Comparison of ENCODE assay signal across 19 cellular contexts in the genomic region with DNA sequence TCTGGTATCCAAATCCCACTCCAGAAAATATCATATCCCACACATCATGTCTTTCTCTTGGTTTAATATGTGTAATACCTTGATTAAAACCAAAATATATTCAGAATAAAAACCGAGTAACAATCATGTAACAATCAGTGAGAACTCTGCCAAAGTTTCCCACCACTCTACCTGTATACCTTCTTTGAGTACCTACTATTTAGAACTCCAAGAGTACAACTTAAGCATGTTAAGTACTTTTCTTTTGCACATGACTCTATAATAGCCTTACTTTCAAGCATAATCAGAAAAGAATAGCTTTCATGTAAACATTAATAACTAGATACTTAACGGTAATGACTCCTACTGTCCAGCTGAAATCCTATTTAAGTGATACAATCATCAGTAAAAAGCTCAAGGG.
DNase-seq lines count a peak whose midpoint lies in the region; ATAC-seq and TF ChIP-seq lines count a peak whose summit lies in the region.
"Had no signal": no experiment of that assay in that cellular context is flagged by ENCODE, and none has a peak within 500 bp of the region (broad histone marks: within the 10 kb centered on the region; RNA-seq: fewer than 3 reads in every experiment).

No MANE protein-coding gene starts in this region.

- peaks cover 48% of the 10 kb centered on the region for H3K4me1 ChIP-seq in muscle layer of colon (ENCODE audit: insufficient read depth, low read length)

- peak overlapping the region; percentile 2 for H3K27ac Mint-ChIP-seq in activated naive CD8-positive, alpha-beta T cell
- no peak overlapping the region for H3K27ac Mint-ChIP-seq in activated naive CD8-positive, alpha-beta T cell treated with anti-CD3 and anti-CD28 coated beads, Interleukin-2, amount 50 U/mL, for 24 hours
- peak overlapping the region; percentile 2 for H3K27ac Mint-ChIP-seq in type B pancreatic cell
- H3K27ac Mint-ChIP-seq: activated CD4-positive, alpha-beta T cell treated with anti-CD3 and anti-CD28 coated beads, Interleukin-2, amount 10 ng/mL, durations not matched to agents 7 days and 5 days; IgD-negative memory B cell had no signal

- no peaks in the 10 kb centered on the region for H3K27me3 Mint-ChIP-seq in activated naive CD8-positive, alpha-beta T cell
- no peaks in the 10 kb centered on the region for H3K27me3 Mint-ChIP-seq in activated naive CD8-positive, alpha-beta T cell treated with anti-CD3 and anti-CD28 coated beads, Interleukin-2, amount 50 U/mL, for 24 hours
- H3K27me3 Mint-ChIP-seq in type B pancreatic cell, result no peaks in the 10 kb centered on the region
- H3K27me3 Mint-ChIP-seq: activated CD4-positive, alpha-beta T cell treated with anti-CD3 and anti-CD28 coated beads, Interleukin-2, amount 10 ng/mL, durations not matched to agents 7 days and 5 days; IgD-negative memory B cell had no signal

- DNase-seq in activated naive CD8-positive, alpha-beta T cell treated with anti-CD3 and anti-CD28 coated beads, Interleukin-2, amount 50 U/mL, for 24 hours, result no peak
- DNase-seq in coronary artery (ENCODE audit: low spot score), result no peak
- DNase-seq in type B pancreatic cell (ENCODE audit: extremely low spot score, unreplicated experiment), result no peak
- no peak for DNase-seq in NCI-H510A (lab: John Stamatoyannopoulos, UW)
- no peak for DNase-seq in RWPE1 (ENCODE audit: low spot score)
- DNase-seq in GM03348 (ENCODE audit: low spot score), result no peak
- DNase-seq: activated CD4-positive, alpha-beta T cell treated with anti-CD3 and anti-CD28 coated beads, Interleukin-2, amount 10 ng/mL, durations not matched to agents 7 days and 5 days; activated effector memory CD4-positive, alpha-beta T cell treated with anti-CD3 and anti-CD28 coated beads, Interleukin-2, amount 50 U/mL, for 16 hours; foreskin keratinocyte; NCI-H1436; NCI-H2171 treated with DMSO at 0.1 percent for 48 hours; NCI-H69; SIG-M5; spleen had no signal

- no peaks in the 10 kb centered on the region for H3K36me3 ChIP-seq in muscle layer of colon (ENCODE audit: insufficient read depth, low read length)
- H3K36me3 ChIP-seq: adrenal gland, spleen had no signal

- no peaks in the 10 kb centered on the region for H3K27me3 ChIP-seq in muscle layer of colon (ENCODE audit: control insufficient read depth in 1 of 2, insufficient read depth in 2 of 2, low read length in 2 of 2)
- H3K27me3 ChIP-seq: adrenal gland; BLaER1 treated with 17β-estradiol and CSF1 and Interleukin-3, amounts not matched to agents 10 nM and 100 nM; foreskin keratinocyte; spleen had no signal

- ATAC-seq in activated naive CD8-positive, alpha-beta T cell treated with anti-CD3 and anti-CD28 coated beads, Interleukin-2, amount 50 U/mL, for 24 hours, result no peak

- H3K9ac ChIP-seq in muscle layer of colon (ENCODE audit: low read length), result no peak overlapping the region
- H3K9ac ChIP-seq: BLaER1 treated with 17β-estradiol and CSF1 and Interleukin-3, amounts not matched to agents 10 nM and 100 nM had no signal

- CTCF ChIA-PET in RWPE1 (lab: Yijun Ruan, JAX), result no interaction called here

- H3K27ac ChIP-seq in coronary artery (peak overlapping the region; percentile 14 to 60), muscle layer of colon (ENCODE audit: low read depth, low read length) (peak overlapping the region; percentile 12), RWPE1 (no peak overlapping the region)
- H3K27ac ChIP-seq: BLaER1 treated with 17β-estradiol and CSF1 and Interleukin-3, amounts not matched to agents 10 nM and 100 nM; foreskin keratinocyte had no signal

- H3K4me3 Mint-ChIP-seq in activated naive CD8-positive, alpha-beta T cell, result no peak overlapping the region
- H3K4me3 Mint-ChIP-seq in activated naive CD8-positive, alpha-beta T cell treated with anti-CD3 and anti-CD28 coated beads, Interleukin-2, amount 50 U/mL, for 24 hours, result no peak overlapping the region
- no peak overlapping the region for H3K4me3 Mint-ChIP-seq in type B pancreatic cell
- H3K4me3 Mint-ChIP-seq: activated CD4-positive, alpha-beta T cell treated with anti-CD3 and anti-CD28 coated beads, Interleukin-2, amount 10 ng/mL, durations not matched to agents 7 days and 5 days; IgD-negative memory B cell had no signal

- peaks cover 70% of the 10 kb centered on the region for H3K4me1 Mint-ChIP-seq in activated naive CD8-positive, alpha-beta T cell (ENCODE audit: low read depth)
- peaks cover 66% of the 10 kb centered on the region for H3K4me1 Mint-ChIP-seq in activated naive CD8-positive, alpha-beta T cell treated with anti-CD3 and anti-CD28 coated beads, Interleukin-2, amount 50 U/mL, for 24 hours
- peaks cover 20% of the 10 kb centered on the region for H3K4me1 Mint-ChIP-seq in type B pancreatic cell (ENCODE audit: unreplicated experiment)

- H3K4me3 ChIP-seq in coronary artery, result no peak overlapping the region
- H3K4me3 ChIP-seq in muscle layer of colon (ENCODE audit: low read depth in 1 of 2, low read length in 2 of 2), result no peak overlapping the region
- H3K4me3 ChIP-seq: adrenal gland; BLaER1 treated with 17β-estradiol and CSF1 and Interleukin-3, amounts not matched to agents 10 nM and 100 nM; spleen had no signal

- POLR2A ChIA-PET in RWPE1 (lab: Yijun Ruan, JAX; ENCODE audit: low non-redundant PET), result no interaction called here

- H3K36me3 Mint-ChIP-seq in activated naive CD8-positive, alpha-beta T cell, result peaks cover 8% of the 10 kb centered on the region
- H3K36me3 Mint-ChIP-seq in activated naive CD8-positive, alpha-beta T cell treated with anti-CD3 and anti-CD28 coated beads, Interleukin-2, amount 50 U/mL, for 24 hours (ENCODE audit: low read depth), result no peaks in the 10 kb centered on the region
- no peaks in the 10 kb centered on the region for H3K36me3 Mint-ChIP-seq in type B pancreatic cell
- H3K36me3 Mint-ChIP-seq: IgD-negative memory B cell had no signal

- H3K9me3 ChIP-seq in muscle layer of colon (ENCODE audit: low read length), result no peaks in the 10 kb centered on the region
- H3K9me3 ChIP-seq: adrenal gland; BLaER1 treated with 17β-estradiol and CSF1 and Interleukin-3, amounts not matched to agents 10 nM and 100 nM; spleen had no signal

- TF ChIP-seq CTCF in coronary artery (IDR thresholded peaks at IDR 0.05) (no peak), type B pancreatic cell (conservative IDR thresholded peaks at IDR 0.05) (no peak), RWPE1 (conservative IDR thresholded peaks at IDR 0.05; ENCODE audit: low read depth) (no peak)

- H3K9me3 Mint-ChIP-seq in activated naive CD8-positive, alpha-beta T cell (ENCODE audit: low read depth), result no peaks in the 10 kb centered on the region
- no peaks in the 10 kb centered on the region for H3K9me3 Mint-ChIP-seq in activated naive CD8-positive, alpha-beta T cell treated with anti-CD3 and anti-CD28 coated beads, Interleukin-2, amount 50 U/mL, for 24 hours
- no peaks in the 10 kb centered on the region for H3K9me3 Mint-ChIP-seq in type B pancreatic cell
- H3K9me3 Mint-ChIP-seq: activated CD4-positive, alpha-beta T cell treated with anti-CD3 and anti-CD28 coated beads, Interleukin-2, amount 10 ng/mL, durations not matched to agents 7 days and 5 days; IgD-negative memory B cell had no signal
